ENCODE assay signal across 1 cellular context in genomic region chr22:25101986-25102385, GRCh38.
TF ChIP-seq lines count a peak whose summit lies in the region.

No MANE protein-coding gene starts in this region.

TF ChIP-seq in GM23338, 12 proteins besides CTCF, POLR2A, EP300 and RAD21 (continued from another document):
- TF ChIP-seq ZNF462 (CRISPR knock-in tag; IDR thresholded peaks at IDR 0.05) = no peak
- no peak for TF ChIP-seq CREB1 (CRISPR knock-in tag; IDR thresholded peaks at IDR 0.05; ENCODE audit: low read depth)
- TF ChIP-seq ZNF331 (CRISPR knock-in tag; IDR thresholded peaks at IDR 0.05; ENCODE audit: low read depth) = no peak
- no peak for TF ChIP-seq EZH2 (IDR thresholded peaks at IDR 0.05; ENCODE audit: low read depth, unreplicated experiment)
- TF ChIP-seq NANOG (IDR thresholded peaks at IDR 0.05; ENCODE audit: borderline replicate concordance) = no peak
- no peak for TF ChIP-seq STAT1 (IDR thresholded peaks at IDR 0.05; ENCODE audit: unreplicated experiment)
- no peak for TF ChIP-seq POLR2AphosphoS5 (IDR thresholded peaks at IDR 0.05; ENCODE audit: low read depth)
- no peak for TF ChIP-seq EZH2phosphoT487 (IDR thresholded peaks at IDR 0.05; ENCODE audit: unreplicated experiment)
- no peak for TF ChIP-seq ETS1 (IDR thresholded peaks at IDR 0.05)
- no peak for TF ChIP-seq JUNB (IDR thresholded peaks at IDR 0.05; ENCODE audit: unreplicated experiment)
